Comparison of ENCODE assay signal across 10 cellular contexts in the genomic region with DNA sequence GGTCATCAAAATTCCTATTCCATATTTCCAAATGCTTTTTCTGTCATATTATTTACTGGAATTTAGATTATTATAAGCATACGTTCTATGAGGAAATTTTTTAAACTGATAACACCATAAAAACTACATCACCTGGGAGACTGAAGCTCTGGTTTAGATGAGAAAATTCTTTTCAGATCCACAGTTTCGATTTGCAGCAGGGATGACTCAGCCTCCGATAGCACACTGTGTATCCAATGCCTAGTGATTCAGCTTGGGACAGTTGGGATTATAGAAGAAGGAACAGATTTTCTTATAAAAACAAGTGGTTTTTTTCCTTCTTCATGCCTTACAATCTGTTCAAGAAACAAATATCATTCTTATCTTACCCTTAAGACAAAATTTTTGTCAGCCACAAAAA.
DNase-seq lines count a peak whose midpoint lies in the region; ATAC-seq and TF ChIP-seq lines count a peak whose summit lies in the region.
"Had no signal": no experiment of that assay in that cellular context is flagged by ENCODE, and none has a peak within 500 bp of the region (broad histone marks: within the 10 kb centered on the region; RNA-seq: fewer than 3 reads in every experiment).

No MANE protein-coding gene starts in this region.

- intact Hi-C loops in Calu3 (cut with micrococcal nuclease; ENCODE audit: unreplicated experiment) (loop anchor here (5.0 kb wide), 1 partner anchor 162 kb away; no protein-coding TSS in a partner anchor), PC-9 (cut with micrococcal nuclease; ENCODE audit: unreplicated experiment) (loop anchor here (10.0 kb wide), 2 partner anchors 650 to 730 kb away; no protein-coding TSS in a partner anchor)

- H3K79me1 ChIP-seq in trophoblast cell (ENCODE audit: low read length), result no peaks in the 10 kb centered on the region

- H3K9me3 ChIP-seq in PC-9 (ENCODE audit: insufficient read depth, low read depth), result no peaks in the 10 kb centered on the region; the same call in 1 of the 2 replicates
- no peaks in the 10 kb centered on the region for H3K9me3 ChIP-seq in trophoblast cell (ENCODE audit: insufficient read depth, low read depth, low read length)

- H3K4me1 Mint-ChIP-seq in Calu3 (ENCODE audit: low read depth, unreplicated experiment), result no peaks in the 10 kb centered on the region
- no peaks in the 10 kb centered on the region for H3K4me1 Mint-ChIP-seq in stimulated activated naive B cell treated with anti-CD40 and anti-IgM and Interleukin-4, amounts not matched to agents 10 μg/mL and 1 μg/mL and 100 μg/mL, for 72 hours

- H4K8ac ChIP-seq in trophoblast cell (ENCODE audit: low read depth, low read length), result no peak overlapping the region

- no peak overlapping the region for H3K14ac ChIP-seq in trophoblast cell (ENCODE audit: low read length)

- H3K9me3 Mint-ChIP-seq in Calu3 (ENCODE audit: low read depth, unreplicated experiment), result no peaks in the 10 kb centered on the region
- H3K9me3 Mint-ChIP-seq in stimulated activated naive B cell treated with anti-CD40 and anti-IgM and Interleukin-4, amounts not matched to agents 10 μg/mL and 1 μg/mL and 100 μg/mL, for 72 hours, result no peaks in the 10 kb centered on the region

- no peak overlapping the region for H2AK5ac ChIP-seq in trophoblast cell (ENCODE audit: low read length)

- POLR2A ChIA-PET in PC-9 (lab: Charles Lee; ENCODE audit: unreplicated experiment), result no interaction called here

- no peak overlapping the region for H4K12ac ChIP-seq in trophoblast cell (ENCODE audit: low read depth, low read length)

- DNase-seq in Calu3 (peak; percentile 1), PC-9 (no peak), fibroblast of gingiva (ENCODE audit: low read depth) (peak; percentile 57), trophoblast cell (peak; percentile 34 to 78), GDM1 (lab: John Stamatoyannopoulos, UW) (no peak)
- DNase-seq in stimulated activated naive B cell treated with anti-CD40 and anti-IgM and Interleukin-4, amounts not matched to agents 10 μg/mL and 1 μg/mL and 100 μg/mL, for 72 hours, result no peak
- DNase-seq: stimulated activated naive CD8-positive, alpha-beta T cell treated with anti-CD3 and anti-CD28 coated beads, Interleukin-15, Interleukin-2, amounts not matched to agents 100 U/mL and 50 U/mL, for 24 hours had no signal

- H2AFZ ChIP-seq in PC-9 (no peak overlapping the region; the same call in 1 of the 2 replicates), trophoblast cell (ENCODE audit: insufficient read depth, low read length, poor library complexity) (no peak overlapping the region)

- TF ChIP-seq CTCF in Calu3 (IDR thresholded peaks at IDR 0.05; ENCODE audit: unreplicated experiment) (no peak), PC-9 (conservative IDR thresholded peaks at IDR 0.05) (no peak)

- H3K4me2 ChIP-seq in PC-9 (peak overlapping the region; percentile 54), trophoblast cell (ENCODE audit: low read length) (no peak overlapping the region)
- H3K4me2 ChIP-seq: KMS-11 had no signal

- H3K4me3 Mint-ChIP-seq in Calu3 (ENCODE audit: low read depth, unreplicated experiment), result no peak overlapping the region
- H3K4me3 Mint-ChIP-seq in stimulated activated naive B cell treated with anti-CD40 and anti-IgM and Interleukin-4, amounts not matched to agents 10 μg/mL and 1 μg/mL and 100 μg/mL, for 72 hours, result no peak overlapping the region

- H3K18ac ChIP-seq in trophoblast cell (ENCODE audit: low read length), result no peak overlapping the region

- H3K27me3 ChIP-seq in PC-9 (ENCODE audit: insufficient read depth, low read depth) (no peaks in the 10 kb centered on the region), trophoblast cell (ENCODE audit: insufficient read depth, low read length) (no peaks in the 10 kb centered on the region)

- no peak overlapping the region for H3K27ac ChIP-seq in PC-9
- H3K27ac ChIP-seq in trophoblast cell (ENCODE audit: low read depth, low read length), result no peak overlapping the region
- H3K27ac ChIP-seq: KMS-11 had no signal

- no peak overlapping the region for H3K4ac ChIP-seq in trophoblast cell (ENCODE audit: low read depth, low read length)

- H4K91ac ChIP-seq in trophoblast cell (ENCODE audit: low read depth, low read length), result no peak overlapping the region

- no peak overlapping the region for H3K27ac Mint-ChIP-seq in Calu3 (ENCODE audit: unreplicated experiment)
- no peak overlapping the region for H3K27ac Mint-ChIP-seq in stimulated activated naive B cell treated with anti-CD40 and anti-IgM and Interleukin-4, amounts not matched to agents 10 μg/mL and 1 μg/mL and 100 μg/mL, for 72 hours

- H3K4me1 ChIP-seq in PC-9 (replicated peaks; ENCODE audit: insufficient read depth) (no peaks in the 10 kb centered on the region), trophoblast cell (ENCODE audit: control insufficient read depth in 1 of 2, insufficient read depth in 2 of 2, low read length in 2 of 2) (no peaks in the 10 kb centered on the region)

- WGBS in trophoblast cell (ENCODE audit: extremely low coverage, insufficient coverage, insufficient read length), result no CpG with 5 or more reads among the region's 3 CpGs

- no peaks in the 10 kb centered on the region for H4K20me1 ChIP-seq in PC-9 (ENCODE audit: insufficient read depth)

- ATAC-seq in GM18520 (IDR thresholded peaks at IDR 0.05; ENCODE audit: unreplicated experiment) (no peak), GM19455 (IDR thresholded peaks at IDR 0.05; ENCODE audit: unreplicated experiment) (no peak)
- ATAC-seq in stimulated activated naive B cell treated with anti-CD40 and anti-IgM and Interleukin-4, amounts not matched to agents 10 μg/mL and 1 μg/mL and 100 μg/mL, for 72 hours (replicated peaks), result no peak
- ATAC-seq: stimulated activated naive CD8-positive, alpha-beta T cell treated with anti-CD3 and anti-CD28 coated beads, Interleukin-15, Interleukin-2, amounts not matched to agents 100 U/mL and 50 U/mL, for 24 hours had no signal

- no peak overlapping the region for H2BK5ac ChIP-seq in trophoblast cell (ENCODE audit: low read depth, low read length, poor library complexity)

- CTCF ChIA-PET in Calu3 (lab: Charles Lee), result interaction anchor here (0.6 kb wide), 1 partner anchor 279 kb away, joined by 3 read pairs; no protein-coding TSS in a partner anchor
- CTCF ChIA-PET in PC-9 (lab: Charles Lee), result no interaction called here

- BruUV-seq in Calu3 (replicated peaks; lab: Mats Ljungman, UMichigan), result no TSS peak
- no TSS peak for BruUV-seq in PC-9 (replicated peaks; lab: Mats Ljungman, UMichigan)

- H3K36me3 ChIP-seq in PC-9 (ENCODE audit: low read depth) (no peaks in the 10 kb centered on the region), trophoblast cell (ENCODE audit: control insufficient read depth in 1 of 2, insufficient read depth in 2 of 2, low read length in 2 of 2) (no peaks in the 10 kb centered on the region)

- no peaks in the 10 kb centered on the region for H3K36me3 Mint-ChIP-seq in Calu3 (ENCODE audit: insufficient read depth, unreplicated experiment)
- no peaks in the 10 kb centered on the region for H3K36me3 Mint-ChIP-seq in stimulated activated naive B cell treated with anti-CD40 and anti-IgM and Interleukin-4, amounts not matched to agents 10 μg/mL and 1 μg/mL and 100 μg/mL, for 72 hours

- no peaks in the 10 kb centered on the region for H3K9me2 ChIP-seq in PC-9 (ENCODE audit: insufficient read depth)

- H3K4me3 ChIP-seq in PC-9, result peak overlapping the region; percentile 21; the same call in 1 of the 2 replicates
- no peak overlapping the region for H3K4me3 ChIP-seq in trophoblast cell (ENCODE audit: low read depth, low read length)

- no peaks in the 10 kb centered on the region for H3F3A ChIP-seq in PC-9 (ENCODE audit: insufficient read depth, low read depth)

- no peaks in the 10 kb centered on the region for H3K27me3 Mint-ChIP-seq in Calu3 (ENCODE audit: unreplicated experiment)
- H3K27me3 Mint-ChIP-seq in stimulated activated naive B cell treated with anti-CD40 and anti-IgM and Interleukin-4, amounts not matched to agents 10 μg/mL and 1 μg/mL and 100 μg/mL, for 72 hours, result peaks cover 6 to 20% of the 10 kb centered on the region in 2 donors

- no peak overlapping the region for H2BK120ac ChIP-seq in trophoblast cell (ENCODE audit: insufficient read depth, low read length, poor library complexity)

- no peak overlapping the region for H2BK12ac ChIP-seq in trophoblast cell (ENCODE audit: low read length)

- no peaks in the 10 kb centered on the region for H3K79me2 ChIP-seq in PC-9 (ENCODE audit: low read depth)
- no peaks in the 10 kb centered on the region for H3K79me2 ChIP-seq in trophoblast cell (ENCODE audit: control insufficient read depth, insufficient read depth, low read length, poor library complexity)

- no peak overlapping the region for H3K23ac ChIP-seq in trophoblast cell (ENCODE audit: low read length)

- H3K9ac ChIP-seq in trophoblast cell (ENCODE audit: low read length), result no peak overlapping the region
- H3K9ac ChIP-seq: KMS-11 had no signal

Comparison
In these comparisons a context has a peak if more than half of its experiments do, and no peak if none do; other contexts are left out.
1. DNase-seq: peak in Calu3 (single experiment), fibroblast of gingiva (single experiment) and trophoblast cell (2 of 2); none in PC-9 (0 of 2), GDM1 (single experiment) and stimulated activated naive B cell treated with anti-CD40 and anti-IgM and Interleukin-4, amounts not matched to agents 10 μg/mL and 1 μg/mL and 100 μg/mL, for 72 hours (single experiment).